Comparison of ENCODE assay signal across 8 cellular contexts in genomic region chr6:15264902-15265761, GRCh38. TPM values are rescaled to one million over a fixed set of nuclear protein-coding genes. Genes with fewer than 3 reads are reported as not detected.
DNase-seq lines count a peak whose midpoint lies in the region; ATAC-seq and TF ChIP-seq lines count a peak whose summit lies in the region.

No MANE protein-coding gene starts in this region.

- H3K4me3 ChIP-seq in lung = no peak overlapping the region

- H3K36me3 ChIP-seq in lung (ENCODE audit: control insufficient read depth in 2 of 2, insufficient read depth in 2 of 2, low read length in 2 of 2) = no peaks in the 10 kb centered on the region

- no peaks in the 10 kb centered on the region for H3K27me3 Mint-ChIP-seq in stimulated activated naive CD8-positive, alpha-beta T cell treated with anti-CD3 and anti-CD28 coated beads, Interleukin-15, Interleukin-2, amounts not matched to agents 100 ng/mL and 50 ng/mL, for 24 hours
- H3K27me3 Mint-ChIP-seq in brain = peaks cover 3% of the 10 kb centered on the region

- H3K4me1 ChIP-seq in lung (ENCODE audit: control insufficient read depth in 2 of 2, insufficient read depth in 2 of 2, low read length in 2 of 2) = peaks cover 22 to 70% of the 10 kb centered on the region in 2 donors

- H3K4me1 Mint-ChIP-seq in stimulated activated naive CD8-positive, alpha-beta T cell treated with anti-CD3 and anti-CD28 coated beads, Interleukin-15, Interleukin-2, amounts not matched to agents 100 ng/mL and 50 ng/mL, for 24 hours (ENCODE audit: low read depth) = peaks cover 95% of the 10 kb centered on the region
- peaks cover 98% of the 10 kb centered on the region for H3K4me1 Mint-ChIP-seq in brain

- TF ChIP-seq CTCF in brain (conservative IDR thresholded peaks at IDR 0.05) (no peak), lung (IDR thresholded peaks at IDR 0.05; ENCODE audit: control extremely low read depth, extremely low read depth) (no peak)

- no peak for ATAC-seq in stimulated activated naive CD8-positive, alpha-beta T cell treated with anti-CD3 and anti-CD28 coated beads, Interleukin-15, Interleukin-2, amounts not matched to agents 100 U/mL and 50 U/mL, for 24 hours
- ATAC-seq in lung (ENCODE audit: insufficient read depth, low FRiP score) (no peak), GM21576 (IDR thresholded peaks at IDR 0.05; ENCODE audit: unreplicated experiment) (no peak)

- no peaks in the 10 kb centered on the region for H3K27me3 ChIP-seq in lung (ENCODE audit: control insufficient read depth, insufficient read depth)

- peak overlapping the region; percentile 11 for H3K4me3 Mint-ChIP-seq in stimulated activated naive CD8-positive, alpha-beta T cell treated with anti-CD3 and anti-CD28 coated beads, Interleukin-15, Interleukin-2, amounts not matched to agents 100 ng/mL and 50 ng/mL, for 24 hours
- H3K4me3 Mint-ChIP-seq in brain = peak overlapping the region; percentile 46 to 78 (median 72)

- H3K27ac ChIP-seq in lung (ENCODE audit: low read depth in 1 of 2, low read length in 1 of 2) = peak overlapping the region; percentile 32 to 39

- H3K36me3 Mint-ChIP-seq in stimulated activated naive CD8-positive, alpha-beta T cell treated with anti-CD3 and anti-CD28 coated beads, Interleukin-15, Interleukin-2, amounts not matched to agents 100 ng/mL and 50 ng/mL, for 24 hours (ENCODE audit: low read depth) = peaks cover 46% of the 10 kb centered on the region
- H3K36me3 Mint-ChIP-seq in brain = peaks cover 11% of the 10 kb centered on the region

- H3K9me3 Mint-ChIP-seq in stimulated activated naive CD8-positive, alpha-beta T cell treated with anti-CD3 and anti-CD28 coated beads, Interleukin-15, Interleukin-2, amounts not matched to agents 100 ng/mL and 50 ng/mL, for 24 hours = no peaks in the 10 kb centered on the region
- peaks cover 0 to 3% (median 0%) of the 10 kb centered on the region in 5 experiments for H3K9me3 Mint-ChIP-seq in brain

- H3K9me3 ChIP-seq in lung (ENCODE audit: control insufficient read depth in 2 of 2, insufficient read depth in 1 of 2, low read length in 1 of 2) = no peaks in the 10 kb centered on the region

- peak overlapping the region; percentile 40 for H3K27ac Mint-ChIP-seq in stimulated activated naive CD8-positive, alpha-beta T cell treated with anti-CD3 and anti-CD28 coated beads, Interleukin-15, Interleukin-2, amounts not matched to agents 100 ng/mL and 50 ng/mL, for 24 hours
- H3K27ac Mint-ChIP-seq in brain = peak overlapping the region; percentile 11 to 96 (median 90)

- 33 to 39% methylated on average over 7 of the region's 7 CpGs for WGBS in lung, 2 donors

- DNase-seq in stimulated activated naive CD8-positive, alpha-beta T cell treated with anti-CD3 and anti-CD28 coated beads, Interleukin-15, Interleukin-2, amounts not matched to agents 100 U/mL and 50 U/mL, for 24 hours = no peak
- DNase-seq in lung (ENCODE audit: low spot score) = no peak
- DNase-seq in NCI-H510A (lab: John Stamatoyannopoulos, UW) = no peak
- DNase-seq in T-helper 9 cell = no peak
- no peak for DNase-seq in NCI-H1417 treated with DMSO at 0.1 percent for 48 hours (lab: John Stamatoyannopoulos, UW)

RNA-seq across cellular contexts. Expression of gene JARID2, which starts 19.3 kb away (rescaled TPM):
- polyA plus RNA-seq in brain (ENCODE audit: insufficient read depth, low read depth, low replicate concordance) (19.7 TPM), lung (10 to 100 TPM in 1 of 2 donors, 1 to 10 TPM in 1; 3.8 to 10.4 TPM)
- total RNA-seq in lung = 10 to 100 TPM; 13.5 to 14.8 TPM
